Comparison of ENCODE assay signal across 1 cellular context in genomic region chr15:78520035-78520434, GRCh38.
TF ChIP-seq lines count a peak whose summit lies in the region.

No MANE protein-coding gene starts in this region.

TF ChIP-seq in HEK293, 187 proteins besides CTCF, POLR2A, EP300 and RAD21 (continued from another document):
- TF ChIP-seq ZNF394 (tag by site-specific recombination; IDR thresholded peaks at IDR 0.05; ENCODE audit: borderline replicate concordance), result peak; percentile 68; the same call in 1 of the 2 replicates
